17 cellular contexts compared by ENCODE assay signal in the genomic region with DNA sequence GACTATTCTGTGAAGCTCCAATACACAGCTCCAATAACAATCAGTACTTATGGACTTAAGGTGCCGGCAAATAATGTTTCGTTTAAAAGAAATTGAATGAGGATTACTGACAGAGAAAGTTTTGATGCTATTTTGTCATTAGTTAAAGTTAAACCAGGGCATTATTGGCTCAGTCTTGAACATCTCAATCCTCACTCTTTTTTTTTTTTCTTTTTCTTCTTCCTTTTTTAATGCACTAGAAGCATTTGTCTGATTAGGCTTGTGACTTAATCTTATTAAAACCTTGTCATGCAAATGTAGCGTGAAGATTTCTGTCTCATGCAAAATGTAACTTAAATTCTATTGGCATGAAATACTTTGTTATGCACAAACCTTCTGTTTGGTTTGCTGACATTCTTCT.
A peak's percentile ranks its signal among the peaks of the same experiment; 100 is the strongest.
DNase-seq lines count a peak whose midpoint lies in the region; ATAC-seq, FAIRE-seq and TF ChIP-seq lines count a peak whose summit lies in the region.
"Had no signal": no experiment of that assay in that cellular context is flagged by ENCODE, and none has a peak within 500 bp of the region (broad histone marks: within the 10 kb centered on the region; RNA-seq: fewer than 3 reads in every experiment).

No MANE protein-coding gene starts in this region.

- H3K27me3 ChIP-seq in A673 (replicated peaks; ENCODE audit: insufficient read depth, low read depth, low read length, poor library complexity) (peaks cover 12% of the 10 kb centered on the region), HUES64 (ENCODE audit: insufficient read depth, low read length) (no peaks in the 10 kb centered on the region), H1 (replicated peaks in 1 of 4; ENCODE audit: control insufficient read depth in 3 of 4, extremely low read depth in 1 of 4, insufficient read depth in 3 of 4, low read length in 3 of 4) (no peaks in the 10 kb centered on the region), pancreas (no peaks in the 10 kb centered on the region)
- H3K27me3 ChIP-seq: BLaER1 treated with 17β-estradiol and CSF1 and Interleukin-3, amounts not matched to agents 10 nM and 100 nM had no signal

- H3K4me1 ChIP-seq in A673 (ENCODE audit: insufficient read depth, low read length, poor library complexity, severe bottlenecking) (no peaks in the 10 kb centered on the region), HUES64 (ENCODE audit: insufficient read depth, low read length) (peaks cover 26% of the 10 kb centered on the region), H1 (replicated peaks in 1 of 4; ENCODE audit: control insufficient read depth in 3 of 4, insufficient read depth in 4 of 4, low read length in 3 of 4) (peaks cover 0 to 13% (median 5%) of the 10 kb centered on the region in 4 experiments; a peak in 3 of 7 replicates), pancreas (no peaks in the 10 kb centered on the region)
- H3K4me1 ChIP-seq: A549 had no signal

- ATAC-seq in T-helper 17 cell: no peak
- no peak for ATAC-seq in pancreas
- no peak for ATAC-seq in GM18519 (IDR thresholded peaks at IDR 0.05; ENCODE audit: low FRiP score, unreplicated experiment)
- ATAC-seq: A549; CD8-positive, alpha-beta T cell had no signal

- no peak overlapping the region for H2AK5ac ChIP-seq in H1 (ENCODE audit: low read depth, low read length)

- H4K91ac ChIP-seq in H1 (replicated peaks; ENCODE audit: insufficient read length, low read length): no peak overlapping the region

- TF ChIP-seq RAD21 in H1 (IDR thresholded peaks at IDR 0.05 in 1 of 2, conservative IDR thresholded peaks at IDR 0.05 in 1 of 2; ENCODE audit: low read depth in 2 of 2, low read length in 2 of 2): no peak

- no peak overlapping the region for H2BK5ac ChIP-seq in H1 (ENCODE audit: low read depth, low read length)

- no peak overlapping the region for H3K14ac ChIP-seq in H1 (ENCODE audit: insufficient read length)

- 91% methylated on average over 3 of the region's 3 CpGs for whole genome bisulfite sequencing in HUES64
- WGBS in H1 (ENCODE audit: extremely low coverage in 1 of 2, insufficient coverage in 1 of 2, insufficient read length in 1 of 2, insufficient replicate concordance in 2 of 2, low coverage in 1 of 2, low lambda C conversion rate in 2 of 2, missing lambda C conversion rate in 1 of 2), 2 experiments: 84% methylated on average over 3 of the region's 3 CpGs; no CpG with 5 or more reads in 1 of the 2 experiments
- WGBS in pancreas, 2 donors: 73 to 78% methylated on average over 3 of the region's 3 CpGs

- H3K79me1 ChIP-seq in H1 (ENCODE audit: low read depth, low read length): no peaks in the 10 kb centered on the region

- H3K4ac ChIP-seq in H1 (replicated peaks; ENCODE audit: insufficient read length, low read depth, low read length): no peak overlapping the region

- no peaks in the 10 kb centered on the region for H4K20me1 ChIP-seq in H1 (replicated peaks in 1 of 2; ENCODE audit: control insufficient read depth in 1 of 2, insufficient read depth in 2 of 2, low read length in 2 of 2)
- H4K20me1 ChIP-seq: BLaER1 treated with 17β-estradiol and CSF1 and Interleukin-3, amounts not matched to agents 10 nM and 100 nM had no signal

- H3K4me3 ChIP-seq in A673 (ENCODE audit: low read depth, low read length, poor library complexity, severe bottlenecking) (no peak overlapping the region), HUES64 (ENCODE audit: low read length) (no peak overlapping the region), H1 (ENCODE audit: extremely low read depth in 1 of 4, insufficient read depth in 2 of 4, low read depth in 3 of 4, low read length in 4 of 4) (no peak overlapping the region), pancreas (no peak overlapping the region)
- H3K4me3 ChIP-seq: A549; BLaER1 treated with 17β-estradiol and CSF1 and Interleukin-3, amounts not matched to agents 10 nM and 100 nM had no signal

- H3K18ac ChIP-seq in H1 (ENCODE audit: extremely low read depth, low read length): no peak overlapping the region

- CTCF ChIA-PET in A673 (lab: Charles Lee): no interaction called here
- CTCF ChIA-PET in H1 (lab: Charles Lee; ENCODE audit: partially characterized antibody): interaction anchor here (0.6 to 0.7 kb wide), 3 partner anchors 64 to 326 kb away, joined by 3 read pairs; no protein-coding TSS in a partner anchor

- no peak overlapping the region for H2BK20ac ChIP-seq in H1 (ENCODE audit: low read length)

- DNase-seq in A673 (ENCODE audit: low spot score): peak; percentile 15
- no peak for DNase-seq in H1 (ENCODE audit: low read depth in 1 of 2, low spot score in 2 of 2)
- DNase-seq in kidney tubule cell (ENCODE audit: low spot score): peak; percentile 3
- DNase-seq in T-helper 17 cell: no peak
- DNase-seq in pancreas: no peak
- DNase-seq: Calu3; CD8-positive, alpha-beta T cell; DMS79 treated with DMSO at 0.1 percent for 48 hours; GF-D8; HCEC 1CT had no signal

- H3K9me3 ChIP-seq in A673 (ENCODE audit: low read depth, low read length, poor library complexity, severe bottlenecking) (no peaks in the 10 kb centered on the region), HUES64 (ENCODE audit: insufficient read depth, low read depth, low read length) (no peaks in the 10 kb centered on the region), H1 (ENCODE audit: insufficient read depth in 2 of 2, low read depth in 1 of 2, low read length in 1 of 2) (no peaks in the 10 kb centered on the region), T-helper 17 cell (ENCODE audit: control insufficient read depth, low read length, poor library complexity, severe bottlenecking) (no peaks in the 10 kb centered on the region), pancreas (no peaks in the 10 kb centered on the region)
- H3K9me3 ChIP-seq: A549; BLaER1 treated with 17β-estradiol and CSF1 and Interleukin-3, amounts not matched to agents 10 nM and 100 nM had no signal

- H3K4me3 Mint-ChIP-seq in T-helper 17 cell: no peak overlapping the region
- H3K4me3 Mint-ChIP-seq: B cell; CD8-positive, alpha-beta T cell had no signal

- POLR2A ChIA-PET in A673 (lab: Charles Lee; ENCODE audit: low non-redundant PET) (no interaction called here), H1 (lab: Charles Lee; ENCODE audit: partially characterized antibody) (interaction anchor here (0.6 kb wide), 1 partner anchor 538 kb away, joined by 3 read pairs; no protein-coding TSS in a partner anchor)

- no peaks in the 10 kb centered on the region for H3K4me1 Mint-ChIP-seq in T-helper 17 cell
- H3K4me1 Mint-ChIP-seq: B cell had no signal

- no peak overlapping the region for H3K4me2 ChIP-seq in H1 (ENCODE audit: insufficient read depth in 1 of 2, low read depth in 2 of 2, low read length in 2 of 2)
- H3K4me2 ChIP-seq: A549 had no signal

- no peaks in the 10 kb centered on the region for H3K27me3 Mint-ChIP-seq in T-helper 17 cell
- H3K27me3 Mint-ChIP-seq: B cell had no signal

- TF ChIP-seq EP300 in H1 (IDR thresholded peaks at IDR 0.05; ENCODE audit: borderline replicate concordance in 1 of 2, low read depth in 2 of 2, low read length in 2 of 2): no peak

- H3K23me2 ChIP-seq in H1 (ENCODE audit: low read depth, low read length): no peaks in the 10 kb centered on the region

- TF ChIP-seq POLR2A in H1 (IDR thresholded peaks at IDR 0.05; ENCODE audit: control extremely low read depth in 1 of 2, low read depth in 2 of 2, low read length in 2 of 2): no peak

- no peak overlapping the region for H3K27ac ChIP-seq in A673 (ENCODE audit: low read depth, low read length, poor library complexity, severe bottlenecking)
- peak overlapping the region; percentile 23; the same call in 1 of the 2 replicates for H3K27ac ChIP-seq in HUES64 (ENCODE audit: low read depth, low read length)
- H3K27ac ChIP-seq in H1 (ENCODE audit: low read depth, low read length): no peak overlapping the region
- no peak overlapping the region for H3K27ac ChIP-seq in pancreas
- H3K27ac ChIP-seq: 22Rv1, A549, HL-60 had no signal

- H2BK15ac ChIP-seq in H1 (ENCODE audit: low read length): no peak overlapping the region

- no peak overlapping the region for H3K27ac Mint-ChIP-seq in T-helper 17 cell
- H3K27ac Mint-ChIP-seq: B cell; CD8-positive, alpha-beta T cell had no signal

- TF ChIP-seq CTCF in A673 (conservative IDR thresholded peaks at IDR 0.05; ENCODE audit: low read depth, low read length) (no peak), H1 (IDR thresholded peaks at IDR 0.05; ENCODE audit: control extremely low read depth in 1 of 3, insufficient read depth in 1 of 3, low read depth in 1 of 3, low read length in 3 of 3) (no peak), pancreas (IDR thresholded peaks at IDR 0.05) (no peak)

- no peaks in the 10 kb centered on the region for H3K36me3 ChIP-seq in A673 (ENCODE audit: insufficient read depth, low read length, poor library complexity, severe bottlenecking)
- no peaks in the 10 kb centered on the region for H3K36me3 ChIP-seq in HUES64 (ENCODE audit: insufficient read depth, low read length)
- no peaks in the 10 kb centered on the region for H3K36me3 ChIP-seq in H1 (ENCODE audit: control insufficient read depth in 2 of 4, insufficient read depth in 4 of 4, low read length in 3 of 4)
- no peaks in the 10 kb centered on the region for H3K36me3 ChIP-seq in pancreas
- H3K36me3 ChIP-seq: BLaER1 treated with 17β-estradiol and CSF1 and Interleukin-3, amounts not matched to agents 10 nM and 100 nM had no signal

- no peak overlapping the region for H3K56ac ChIP-seq in H1 (replicated peaks; ENCODE audit: insufficient read length, low read depth, low read length)

- H2AFZ ChIP-seq in H1 (ENCODE audit: low read length): no peak overlapping the region

- H3K36me3 Mint-ChIP-seq in T-helper 17 cell (ENCODE audit: low read depth): no peaks in the 10 kb centered on the region
- H3K36me3 Mint-ChIP-seq: CD8-positive, alpha-beta T cell had no signal

- H4K5ac ChIP-seq in H1 (ENCODE audit: insufficient read length, low read depth, low read length): no peak overlapping the region

- H2BK12ac ChIP-seq in H1 (ENCODE audit: low read depth, low read length): no peak overlapping the region

- intact Hi-C loops in A673 (cut with micrococcal nuclease; ENCODE audit: unreplicated experiment) (no loop called here), pancreas (cut with DNase I) (no loop called here)

- no peak overlapping the region for H4K8ac ChIP-seq in H1 (ENCODE audit: extremely low read depth, insufficient read depth, low read length)

- peak; percentile 36 for FAIRE-seq in H1 (lab: Jason Lieb, UNC)
- no peak for FAIRE-seq in pancreas (lab: Jason Lieb, UNC)
- FAIRE-seq: A549 had no signal

- H3K79me2 ChIP-seq in H1 (ENCODE audit: control insufficient read depth in 1 of 2, insufficient read depth in 2 of 2, low read length in 2 of 2): no peaks in the 10 kb centered on the region

- BruUV-seq in A673 (replicated peaks; lab: Mats Ljungman, UMichigan): no TSS peak

- H2BK120ac ChIP-seq in H1 (replicated peaks; ENCODE audit: low read depth, low read length): no peak overlapping the region

- H3K9ac ChIP-seq in HUES64 (ENCODE audit: low read depth, low read length) (no peak overlapping the region), H1 (replicated peaks in 1 of 4; ENCODE audit: extremely low read depth in 1 of 4, low read depth in 3 of 4, low read length in 3 of 4) (no peak overlapping the region)
- H3K9ac ChIP-seq: BLaER1 treated with 17β-estradiol and CSF1 and Interleukin-3, amounts not matched to agents 10 nM and 100 nM had no signal

- H3K23ac ChIP-seq in H1 (ENCODE audit: insufficient read length): no peak overlapping the region

TF ChIP-seq in H1, 55 proteins besides CTCF, POLR2A, EP300 and RAD21 (continues in another document):
- TF ChIP-seq BCL11A (IDR thresholded peaks at IDR 0.05; ENCODE audit: low read depth in 2 of 2, low read length in 2 of 2) (no peak), HDAC2 (IDR thresholded peaks at IDR 0.05; ENCODE audit: borderline replicate concordance in 1 of 2, low read depth in 2 of 2, low read length in 2 of 2) (no peak)

Comparison
In these comparisons a context has a peak if more than half of its experiments do, and no peak if none do; other contexts are left out.
1. DNase-seq: peak in A673 (single experiment) and kidney tubule cell (single experiment); none in H1 (0 of 2), T-helper 17 cell (0 of 3) and pancreas (0 of 6).